Comparison of ENCODE assay signal across 8 cellular contexts in genomic region chr9:129627556-129628492, GRCh38. TPM values are rescaled to one million over a fixed set of nuclear protein-coding genes. Genes with fewer than 3 reads are reported as not detected.
DNase-seq lines count a peak whose midpoint lies in the region; ATAC-seq and TF ChIP-seq lines count a peak whose summit lies in the region.

No MANE protein-coding gene starts in this region.

- H3K9ac ChIP-seq in endocrine pancreas (ENCODE audit: control insufficient read depth, insufficient read depth, low read length), result peak overlapping the region; percentile 89

- peak overlapping the region; percentile 23 for H3K27ac Mint-ChIP-seq in progenitor cell of endocrine pancreas

- H3K36me3 ChIP-seq in OCI-LY7 (ENCODE audit: insufficient read depth, low read length) (peaks cover 57% of the 10 kb centered on the region), endocrine pancreas (ENCODE audit: control insufficient read depth, insufficient read depth, low read length) (no peaks in the 10 kb centered on the region), H7 (replicated peaks; ENCODE audit: control insufficient read depth, insufficient read depth, low read length) (peaks cover 5% of the 10 kb centered on the region)

- DNase-seq in OCI-LY7 (ENCODE audit: low spot score), result no peak
- DNase-seq in progenitor cell of endocrine pancreas (ENCODE audit: low spot score, unreplicated experiment), result no peak
- DNase-seq in OCI-M1 (lab: John Stamatoyannopoulos, UW), result no peak
- DNase-seq in H7, result no peak
- no peak for DNase-seq in AG20443 (ENCODE audit: low spot score)

- no TSS peak for BruUV-seq in OCI-LY7 (replicated peaks; lab: Mats Ljungman, UMichigan)

- peak overlapping the region; percentile 69 for H3K4me3 ChIP-seq in GM08714 (ENCODE audit: low read length)
- peak overlapping the region; percentile 92 for H3K4me3 ChIP-seq in OCI-LY7 (ENCODE audit: low read depth, low read length, poor library complexity, severe bottlenecking)
- peak overlapping the region; percentile 80 for H3K4me3 ChIP-seq in endocrine pancreas (ENCODE audit: control insufficient read depth, insufficient read depth, low read length)
- H3K4me3 ChIP-seq in H7 (ENCODE audit: insufficient read depth, low read depth, low read length), result no peak overlapping the region; the same call in 1 of the 2 replicates

- no peaks in the 10 kb centered on the region for H3K9me2 ChIP-seq in OCI-LY7 (ENCODE audit: insufficient read depth, low read length)

- H4K20me1 ChIP-seq in OCI-LY7 (ENCODE audit: insufficient read depth, low read length), result peaks cover 40% of the 10 kb centered on the region

- peaks cover 67% of the 10 kb centered on the region for H3K79me2 ChIP-seq in OCI-LY7 (ENCODE audit: insufficient read depth, low read depth, low read length)

- peak overlapping the region; percentile 73 for H3K27ac ChIP-seq in OCI-LY7 (ENCODE audit: low read depth, low read length, poor library complexity, severe bottlenecking)

- H3K4me3 Mint-ChIP-seq in progenitor cell of endocrine pancreas (ENCODE audit: low read depth), result peak overlapping the region; percentile 86

- H3K27me3 ChIP-seq in endocrine pancreas (ENCODE audit: control insufficient read depth, insufficient read depth, low read length) (no peaks in the 10 kb centered on the region), H7 (ENCODE audit: control insufficient read depth, insufficient read depth, low read length) (no peaks in the 10 kb centered on the region)

- peak overlapping the region; percentile 88 for H3K4me2 ChIP-seq in OCI-LY7 (ENCODE audit: low read length)

- H3K9me3 ChIP-seq in OCI-LY7 (ENCODE audit: low read length) (no peaks in the 10 kb centered on the region), endocrine pancreas (ENCODE audit: control insufficient read depth, low read length) (no peaks in the 10 kb centered on the region)

- H3K4me1 Mint-ChIP-seq in progenitor cell of endocrine pancreas (ENCODE audit: low read depth), result peaks cover 17% of the 10 kb centered on the region

- POLR2A ChIA-PET in OCI-LY7 (lab: Charles Lee), result no interaction called here

- H3K4me1 ChIP-seq in OCI-LY7 (ENCODE audit: insufficient read depth, low read length, poor library complexity, severe bottlenecking) (peaks cover 44% of the 10 kb centered on the region), endocrine pancreas (ENCODE audit: control insufficient read depth, insufficient read depth, low read length) (peaks cover 7% of the 10 kb centered on the region)

- H3K9me3 Mint-ChIP-seq in progenitor cell of endocrine pancreas (ENCODE audit: low read depth), result no peaks in the 10 kb centered on the region

- H2AFZ ChIP-seq in OCI-LY7 (ENCODE audit: low read length), result no peak overlapping the region

- no peaks in the 10 kb centered on the region for H3K27me3 Mint-ChIP-seq in progenitor cell of endocrine pancreas

- TF ChIP-seq CTCF in OCI-LY7 (conservative IDR thresholded peaks at IDR 0.05; ENCODE audit: low read length) (no peak), progenitor cell of endocrine pancreas (IDR thresholded peaks at IDR 0.05; ENCODE audit: unreplicated experiment) (no peak)

- intact Hi-C loops in OCI-LY7 (cut with micrococcal nuclease; ENCODE audit: unreplicated experiment), result loop anchor here (5.0 kb wide), 1 partner anchor 451 kb away; the partner anchor contains the start of gene IER5L

- ATAC-seq in HG02678 (IDR thresholded peaks at IDR 0.05; ENCODE audit: unreplicated experiment), result no peak

- CTCF ChIA-PET in OCI-LY7 (lab: Charles Lee; ENCODE audit: unreplicated experiment), result no interaction called here

- H3K36me3 Mint-ChIP-seq in progenitor cell of endocrine pancreas (ENCODE audit: insufficient read depth), result peaks cover 2% of the 10 kb centered on the region

RNA-seq across cellular contexts. Expression of gene NTMT1, which starts 1.9 kb away (rescaled TPM):
- 46.6 and 51.9 TPM in 2 replicates for total RNA-seq in OCI-LY7 (2014; rRNA removed; shearing (Covaris generic))
- 59.8 and 64.2 TPM in 2 replicates for total RNA-seq in OCI-LY7 (2022)
- total RNA-seq in progenitor cell of endocrine pancreas, result 25.9 and 26.8 TPM in 2 replicates
- 71.2 and 80.5 TPM in 2 replicates for total RNA-seq in H7 (2014; rRNA removed; shearing (Covaris generic))

RNA-seq across cellular contexts. Expression of gene C9orf50, which starts 6.9 kb away (rescaled TPM):
- total RNA-seq in OCI-LY7 (2014; rRNA removed; shearing (Covaris generic)), result not detected in 2 replicates
- total RNA-seq in OCI-LY7 (2022) (not detected in 2 replicates), progenitor cell of endocrine pancreas (0.27 and 0.43 TPM in 2 replicates)
- not detected in 2 replicates for total RNA-seq in H7 (2014; rRNA removed; shearing (Covaris generic))

RNA-seq across cellular contexts. Expression of gene ASB6, which starts 14.1 kb away (rescaled TPM):
- total RNA-seq in OCI-LY7 (2014; rRNA removed; shearing (Covaris generic)), result 17.5 and 21.4 TPM in 2 replicates
- total RNA-seq in OCI-LY7 (2022) (18.9 and 19.0 TPM in 2 replicates), progenitor cell of endocrine pancreas (19.7 and 20.5 TPM in 2 replicates)
- total RNA-seq in H7 (2014; rRNA removed; shearing (Covaris generic)), result 19.2 and 20.9 TPM in 2 replicates

RNA-seq across cellular contexts. Expression of gene PRRX2, which starts 37.6 kb away (rescaled TPM):
- not detected in 2 replicates for total RNA-seq in OCI-LY7 (2014; rRNA removed; shearing (Covaris generic))
- total RNA-seq in OCI-LY7 (2022), result not detected in 2 replicates
- total RNA-seq in progenitor cell of endocrine pancreas, result 0.79 and 0.91 TPM in 2 replicates
- total RNA-seq in H7 (2014; rRNA removed; shearing (Covaris generic)), result 10.8 and 12.7 TPM in 2 replicates
